1 cellular context compared by ENCODE assay signal in genomic region chr1:172531846-172532699, GRCh38.
TF ChIP-seq lines count a peak whose summit lies in the region.

No MANE protein-coding gene starts in this region.

TF ChIP-seq in HEK293, 187 proteins besides CTCF, POLR2A, EP300 and RAD21 (continued from another document and continues in another):
- TF ChIP-seq, protein P1, sequence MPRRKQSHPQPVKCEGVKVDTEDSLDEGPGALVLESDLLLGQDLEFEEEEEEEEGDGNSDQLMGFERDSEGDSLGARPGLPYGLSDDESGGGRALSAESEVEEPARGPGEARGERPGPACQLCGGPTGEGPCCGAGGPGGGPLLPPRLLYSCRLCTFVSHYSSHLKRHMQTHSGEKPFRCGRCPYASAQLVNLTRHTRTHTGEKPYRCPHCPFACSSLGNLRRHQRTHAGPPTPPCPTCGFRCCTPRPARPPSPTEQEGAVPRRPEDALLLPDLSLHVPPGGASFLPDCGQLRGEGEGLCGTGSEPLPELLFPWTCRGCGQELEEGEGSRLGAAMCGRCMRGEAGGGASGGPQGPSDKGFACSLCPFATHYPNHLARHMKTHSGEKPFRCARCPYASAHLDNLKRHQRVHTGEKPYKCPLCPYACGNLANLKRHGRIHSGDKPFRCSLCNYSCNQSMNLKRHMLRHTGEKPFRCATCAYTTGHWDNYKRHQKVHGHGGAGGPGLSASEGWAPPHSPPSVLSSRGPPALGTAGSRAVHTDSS (tag by site-specific recombination; IDR thresholded peaks at IDR 0.05), result no peak
- TF ChIP-seq, protein P2, sequence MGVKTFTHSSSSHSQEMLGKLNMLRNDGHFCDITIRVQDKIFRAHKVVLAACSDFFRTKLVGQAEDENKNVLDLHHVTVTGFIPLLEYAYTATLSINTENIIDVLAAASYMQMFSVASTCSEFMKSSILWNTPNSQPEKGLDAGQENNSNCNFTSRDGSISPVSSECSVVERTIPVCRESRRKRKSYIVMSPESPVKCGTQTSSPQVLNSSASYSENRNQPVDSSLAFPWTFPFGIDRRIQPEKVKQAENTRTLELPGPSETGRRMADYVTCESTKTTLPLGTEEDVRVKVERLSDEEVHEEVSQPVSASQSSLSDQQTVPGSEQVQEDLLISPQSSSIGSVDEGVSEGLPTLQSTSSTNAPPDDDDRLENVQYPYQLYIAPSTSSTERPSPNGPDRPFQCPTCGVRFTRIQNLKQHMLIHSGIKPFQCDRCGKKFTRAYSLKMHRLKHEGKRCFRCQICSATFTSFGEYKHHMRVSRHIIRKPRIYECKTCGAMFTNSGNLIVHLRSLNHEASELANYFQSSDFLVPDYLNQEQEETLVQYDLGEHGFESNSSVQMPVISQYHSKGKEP (tag by site-specific recombination; IDR thresholded peaks at IDR 0.05), result no peak
- TF ChIP-seq ZBTB20 (tag by site-specific recombination; IDR thresholded peaks at IDR 0.05) (peak; percentile 96), ZNF585B (tag by site-specific recombination; IDR thresholded peaks at IDR 0.05) (no peak), ZNF548 (tag by site-specific recombination; IDR thresholded peaks at IDR 0.05) (no peak), ZNF404 (tag by site-specific recombination; IDR thresholded peaks at IDR 0.05) (no peak), SCRT1 (tag by site-specific recombination; IDR thresholded peaks at IDR 0.05; ENCODE audit: borderline replicate concordance) (no peak), ZNF677 (tag by site-specific recombination; IDR thresholded peaks at IDR 0.05) (no peak), ZNF221 (tag by site-specific recombination; IDR thresholded peaks at IDR 0.05; ENCODE audit: borderline replicate concordance) (no peak), ZFP3 (tag by site-specific recombination; IDR thresholded peaks at IDR 0.05; ENCODE audit: low read depth) (no peak), ZBTB1 (tag by site-specific recombination; IDR thresholded peaks at IDR 0.05) (no peak), ZXDB (tag by site-specific recombination; IDR thresholded peaks at IDR 0.05) (peak; percentile 59; the same call in 1 of the 2 replicates), MYNN (tag by site-specific recombination; IDR thresholded peaks at IDR 0.05; ENCODE audit: borderline replicate concordance) (no peak), ZNF146 (tag by site-specific recombination; IDR thresholded peaks at IDR 0.05) (no peak), ZNF354C (tag by site-specific recombination; IDR thresholded peaks at IDR 0.05; ENCODE audit: borderline replicate concordance, low read depth) (no peak), ZNF521 (tag by site-specific recombination; IDR thresholded peaks at IDR 0.05) (no peak), ZNF169 (tag by site-specific recombination; IDR thresholded peaks at IDR 0.05) (no peak), OSR2 (tag by site-specific recombination; IDR thresholded peaks at IDR 0.05) (no peak), ZNF777 (tag by site-specific recombination; IDR thresholded peaks at IDR 0.05; ENCODE audit: borderline replicate concordance) (no peak), TSHZ1 (tag by site-specific recombination; IDR thresholded peaks at IDR 0.05; ENCODE audit: borderline replicate concordance) (no peak), ZNF624 (tag by site-specific recombination; IDR thresholded peaks at IDR 0.05) (no peak), ZNF501 (tag by site-specific recombination; IDR thresholded peaks at IDR 0.05) (no peak), ZNF140 (tag by site-specific recombination; IDR thresholded peaks at IDR 0.05) (no peak), ZIC2 (tag by site-specific recombination; IDR thresholded peaks at IDR 0.05) (no peak), ZNF623 (tag by site-specific recombination; IDR thresholded peaks at IDR 0.05) (no peak), ZNF48 (tag by site-specific recombination; IDR thresholded peaks at IDR 0.05) (no peak), ZNF23 (tag by site-specific recombination; IDR thresholded peaks at IDR 0.05; ENCODE audit: borderline replicate concordance) (no peak), ZNF239 (tag by site-specific recombination; IDR thresholded peaks at IDR 0.05) (no peak), ZNF544 (tag by site-specific recombination; IDR thresholded peaks at IDR 0.05) (no peak), ZNF514 (tag by site-specific recombination; IDR thresholded peaks at IDR 0.05) (no peak), ZSCAN30 (tag by site-specific recombination; IDR thresholded peaks at IDR 0.05) (peak; percentile 31; the same call in 1 of the 2 replicates), ZBTB48 (tag by site-specific recombination; IDR thresholded peaks at IDR 0.05) (no peak), ZBTB17 (tag by site-specific recombination; IDR thresholded peaks at IDR 0.05) (peak; percentile 81; the same call in 1 of the 2 replicates), GFI1B (tag by site-specific recombination; IDR thresholded peaks at IDR 0.05) (no peak), ZNF571 (tag by site-specific recombination; IDR thresholded peaks at IDR 0.05) (no peak), REPIN1 (tag by site-specific recombination; IDR thresholded peaks at IDR 0.05; ENCODE audit: low read depth) (no peak), ZNF561 (tag by site-specific recombination; IDR thresholded peaks at IDR 0.05; ENCODE audit: borderline replicate concordance) (no peak), ZNF785 (tag by site-specific recombination; IDR thresholded peaks at IDR 0.05) (no peak), KLF7 (tag by site-specific recombination; IDR thresholded peaks at IDR 0.05; ENCODE audit: borderline replicate concordance) (no peak)
- TF ChIP-seq, protein P3, sequence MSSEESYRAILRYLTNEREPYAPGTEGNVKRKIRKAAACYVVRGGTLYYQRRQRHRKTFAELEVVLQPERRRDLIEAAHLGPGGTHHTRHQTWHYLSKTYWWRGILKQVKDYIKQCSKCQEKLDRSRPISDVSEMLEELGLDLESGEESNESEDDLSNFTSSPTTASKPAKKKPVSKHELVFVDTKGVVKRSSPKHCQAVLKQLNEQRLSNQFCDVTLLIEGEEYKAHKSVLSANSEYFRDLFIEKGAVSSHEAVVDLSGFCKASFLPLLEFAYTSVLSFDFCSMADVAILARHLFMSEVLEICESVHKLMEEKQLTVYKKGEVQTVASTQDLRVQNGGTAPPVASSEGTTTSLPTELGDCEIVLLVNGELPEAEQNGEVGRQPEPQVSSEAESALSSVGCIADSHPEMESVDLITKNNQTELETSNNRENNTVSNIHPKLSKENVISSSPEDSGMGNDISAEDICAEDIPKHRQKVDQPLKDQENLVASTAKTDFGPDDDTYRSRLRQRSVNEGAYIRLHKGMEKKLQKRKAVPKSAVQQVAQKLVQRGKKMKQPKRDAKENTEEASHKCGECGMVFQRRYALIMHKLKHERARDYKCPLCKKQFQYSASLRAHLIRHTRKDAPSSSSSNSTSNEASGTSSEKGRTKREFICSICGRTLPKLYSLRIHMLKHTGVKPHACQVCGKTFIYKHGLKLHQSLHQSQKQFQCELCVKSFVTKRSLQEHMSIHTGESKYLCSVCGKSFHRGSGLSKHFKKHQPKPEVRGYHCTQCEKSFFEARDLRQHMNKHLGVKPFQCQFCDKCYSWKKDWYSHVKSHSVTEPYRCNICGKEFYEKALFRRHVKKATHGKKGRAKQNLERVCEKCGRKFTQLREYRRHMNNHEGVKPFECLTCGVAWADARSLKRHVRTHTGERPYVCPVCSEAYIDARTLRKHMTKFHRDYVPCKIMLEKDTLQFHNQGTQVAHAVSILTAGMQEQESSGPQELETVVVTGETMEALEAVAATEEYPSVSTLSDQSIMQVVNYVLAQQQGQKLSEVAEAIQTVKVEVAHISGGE (tag by site-specific recombination; conservative IDR thresholded peaks at IDR 0.05; ENCODE audit: low read depth), result peak; percentile 43; the same call in 1 of the 2 replicates
- TF ChIP-seq, protein P4, sequence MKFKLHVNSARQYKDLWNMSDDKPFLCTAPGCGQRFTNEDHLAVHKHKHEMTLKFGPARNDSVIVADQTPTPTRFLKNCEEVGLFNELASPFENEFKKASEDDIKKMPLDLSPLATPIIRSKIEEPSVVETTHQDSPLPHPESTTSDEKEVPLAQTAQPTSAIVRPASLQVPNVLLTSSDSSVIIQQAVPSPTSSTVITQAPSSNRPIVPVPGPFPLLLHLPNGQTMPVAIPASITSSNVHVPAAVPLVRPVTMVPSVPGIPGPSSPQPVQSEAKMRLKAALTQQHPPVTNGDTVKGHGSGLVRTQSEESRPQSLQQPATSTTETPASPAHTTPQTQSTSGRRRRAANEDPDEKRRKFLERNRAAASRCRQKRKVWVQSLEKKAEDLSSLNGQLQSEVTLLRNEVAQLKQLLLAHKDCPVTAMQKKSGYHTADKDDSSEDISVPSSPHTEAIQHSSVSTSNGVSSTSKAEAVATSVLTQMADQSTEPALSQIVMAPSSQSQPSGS (tag by site-specific recombination; IDR thresholded peaks at IDR 0.05; ENCODE audit: low read depth), result peak; percentile 88
- TF ChIP-seq, protein P5, sequence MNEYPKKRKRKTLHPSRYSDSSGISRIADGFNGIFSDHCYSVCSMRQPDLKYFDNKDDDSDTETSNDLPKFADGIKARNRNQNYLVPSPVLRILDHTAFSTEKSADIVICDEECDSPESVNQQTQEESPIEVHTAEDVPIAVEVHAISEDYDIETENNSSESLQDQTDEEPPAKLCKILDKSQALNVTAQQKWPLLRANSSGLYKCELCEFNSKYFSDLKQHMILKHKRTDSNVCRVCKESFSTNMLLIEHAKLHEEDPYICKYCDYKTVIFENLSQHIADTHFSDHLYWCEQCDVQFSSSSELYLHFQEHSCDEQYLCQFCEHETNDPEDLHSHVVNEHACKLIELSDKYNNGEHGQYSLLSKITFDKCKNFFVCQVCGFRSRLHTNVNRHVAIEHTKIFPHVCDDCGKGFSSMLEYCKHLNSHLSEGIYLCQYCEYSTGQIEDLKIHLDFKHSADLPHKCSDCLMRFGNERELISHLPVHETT (tag by site-specific recombination; IDR thresholded peaks at IDR 0.05), result 0 out of 2 replicates have a peak, but pooled peaks have one; percentile 55
- TF ChIP-seq, protein P6, sequence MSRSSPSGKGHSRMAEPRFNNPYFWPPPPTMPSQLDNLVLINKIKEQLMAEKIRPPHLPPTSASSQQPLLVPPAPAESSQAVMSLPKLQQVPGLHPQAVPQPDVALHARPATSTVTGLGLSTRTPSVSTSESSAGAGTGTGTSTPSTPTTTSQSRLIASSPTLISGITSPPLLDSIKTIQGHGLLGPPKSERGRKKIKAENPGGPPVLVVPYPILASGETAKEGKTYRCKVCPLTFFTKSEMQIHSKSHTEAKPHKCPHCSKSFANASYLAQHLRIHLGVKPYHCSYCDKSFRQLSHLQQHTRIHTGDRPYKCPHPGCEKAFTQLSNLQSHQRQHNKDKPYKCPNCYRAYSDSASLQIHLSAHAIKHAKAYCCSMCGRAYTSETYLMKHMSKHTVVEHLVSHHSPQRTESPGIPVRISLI (tag by site-specific recombination; IDR thresholded peaks at IDR 0.05), result no peak
- TF ChIP-seq, protein P7, sequence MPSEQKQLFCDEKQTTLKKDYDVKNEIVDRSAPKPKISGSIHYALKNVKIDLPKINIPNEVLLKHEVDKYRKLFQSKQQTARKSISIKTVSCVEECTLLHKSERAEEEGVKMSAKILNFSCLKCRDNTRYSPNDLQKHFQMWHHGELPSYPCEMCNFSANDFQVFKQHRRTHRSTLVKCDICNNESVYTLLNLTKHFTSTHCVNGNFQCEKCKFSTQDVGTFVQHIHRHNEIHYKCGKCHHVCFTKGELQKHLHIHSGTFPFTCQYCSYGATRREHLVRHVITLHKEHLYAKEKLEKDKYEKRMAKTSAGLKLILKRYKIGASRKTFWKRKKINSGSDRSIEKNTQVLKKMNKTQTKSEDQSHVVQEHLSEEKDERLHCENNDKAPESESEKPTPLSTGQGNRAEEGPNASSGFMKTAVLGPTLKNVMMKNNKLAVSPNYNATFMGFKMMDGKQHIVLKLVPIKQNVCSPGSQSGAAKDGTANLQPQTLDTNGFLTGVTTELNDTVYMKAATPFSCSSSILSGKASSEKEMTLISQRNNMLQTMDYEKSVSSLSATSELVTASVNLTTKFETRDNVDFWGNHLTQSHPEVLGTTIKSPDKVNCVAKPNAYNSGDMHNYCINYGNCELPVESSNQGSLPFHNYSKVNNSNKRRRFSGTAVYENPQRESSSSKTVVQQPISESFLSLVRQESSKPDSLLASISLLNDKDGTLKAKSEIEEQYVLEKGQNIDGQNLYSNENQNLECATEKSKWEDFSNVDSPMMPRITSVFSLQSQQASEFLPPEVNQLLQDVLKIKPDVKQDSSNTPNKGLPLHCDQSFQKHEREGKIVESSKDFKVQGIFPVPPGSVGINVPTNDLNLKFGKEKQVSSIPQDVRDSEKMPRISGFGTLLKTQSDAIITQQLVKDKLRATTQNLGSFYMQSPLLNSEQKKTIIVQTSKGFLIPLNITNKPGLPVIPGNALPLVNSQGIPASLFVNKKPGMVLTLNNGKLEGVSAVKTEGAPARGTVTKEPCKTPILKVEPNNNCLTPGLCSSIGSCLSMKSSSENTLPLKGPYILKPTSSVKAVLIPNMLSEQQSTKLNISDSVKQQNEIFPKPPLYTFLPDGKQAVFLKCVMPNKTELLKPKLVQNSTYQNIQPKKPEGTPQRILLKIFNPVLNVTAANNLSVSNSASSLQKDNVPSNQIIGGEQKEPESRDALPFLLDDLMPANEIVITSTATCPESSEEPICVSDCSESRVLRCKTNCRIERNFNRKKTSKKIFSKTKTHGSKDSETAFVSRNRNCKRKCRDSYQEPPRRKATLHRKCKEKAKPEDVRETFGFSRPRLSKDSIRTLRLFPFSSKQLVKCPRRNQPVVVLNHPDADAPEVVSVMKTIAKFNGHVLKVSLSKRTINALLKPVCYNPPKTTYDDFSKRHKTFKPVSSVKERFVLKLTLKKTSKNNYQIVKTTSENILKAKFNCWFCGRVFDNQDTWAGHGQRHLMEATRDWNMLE (tag by site-specific recombination; conservative IDR thresholded peaks at IDR 0.05; ENCODE audit: low read depth), result 0 out of 2 replicates have a peak, but pooled peaks have one; percentile 18
